In the genomic region with DNA sequence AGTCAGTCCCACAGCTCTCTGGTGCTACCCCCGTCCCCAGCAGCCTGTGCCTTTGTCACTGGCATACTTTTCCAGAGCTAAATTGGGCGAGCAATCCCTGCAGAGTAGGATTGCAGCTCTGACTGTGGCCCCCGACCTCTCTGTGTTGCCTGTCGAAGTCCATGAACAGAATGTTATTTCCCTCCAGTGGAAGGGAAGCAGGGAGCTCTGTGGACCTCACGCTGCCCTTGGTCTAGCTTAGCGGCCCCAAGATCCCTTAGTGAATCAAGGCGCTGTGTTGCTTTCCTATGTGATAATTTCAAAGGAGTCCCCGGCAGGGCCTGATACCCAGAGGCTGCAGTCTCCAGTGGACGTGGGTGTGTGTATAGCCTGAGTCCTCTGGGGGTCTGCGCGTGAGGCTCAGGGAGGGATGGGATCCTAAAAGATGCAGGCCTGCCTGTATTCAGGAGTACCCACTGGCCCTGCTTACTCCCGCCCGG, we compare ENCODE assay signal across 15 cellular contexts. TPM values are rescaled to one million over a fixed set of nuclear protein-coding genes. Genes with fewer than 3 reads are reported as not detected.
"Had no signal": no experiment of that assay in that cellular context is flagged by ENCODE, and none has a peak within 500 bp of the region (broad histone marks: within the 10 kb centered on the region; RNA-seq: fewer than 3 reads in every experiment).

No MANE protein-coding gene starts in this region.

- H3K27me3 ChIP-seq: dorsolateral prefrontal cortex, gastroesophageal sphincter, hepatocyte, ovary, upper lobe of left lung had no signal

- H3K27ac ChIP-seq: hepatocyte had no signal

- H3K36me3 ChIP-seq: ovary had no signal

- H3K9me3 ChIP-seq: gastroesophageal sphincter, ovary, upper lobe of left lung had no signal

- H3K4me3 ChIP-seq: dorsolateral prefrontal cortex, gastroesophageal sphincter, hepatocyte, ovary, upper lobe of left lung had no signal

- DNase-seq: activated CD4-positive, CD25-positive, alpha-beta regulatory T cell treated with anti-CD3 and anti-CD28 coated beads, Interleukin-2, amount 50 U/mL, for 72 hours; activated naive CD4-positive, alpha-beta T cell treated with anti-CD3 and anti-CD28 coated beads for 36 hours; activated naive CD8-positive, alpha-beta T cell treated with anti-CD3 and anti-CD28 coated beads, Interleukin-2, amount 50 U/mL, for 24 hours; dorsolateral prefrontal cortex; erythroblast; kidney; nephron progenitor cell; ovary; stimulated activated CD4-positive, alpha-beta T cell treated with anti-CD3 and anti-CD28 coated beads, Interleukin-2, amount 100 ng/mL, for 48 hours; T-helper 9 cell; upper lobe of left lung had no signal

- ATAC-seq: activated naive CD8-positive, alpha-beta T cell treated with anti-CD3 and anti-CD28 coated beads, Interleukin-2, amount 50 U/mL, for 24 hours; gastroesophageal sphincter; stimulated activated memory B cell treated with anti-CD40 and anti-IgM and Interleukin-4, amounts not matched to agents 10 μg/mL and 1 μg/mL and 100 μg/mL, for 72 hours had no signal

RNA-seq across cellular contexts. Expression of a gene that starts 15.5 kb away (rescaled TPM):
- total RNA-seq: bronchial epithelial cell had no signal

RNA-seq across cellular contexts. Expression of a gene that starts 19.1 kb away (rescaled TPM):
- total RNA-seq: activated naive CD4-positive, alpha-beta T cell treated with anti-CD3 and anti-CD28 coated beads for 36 hours had no signal
